Comparison of ENCODE assay signal across 2 cellular contexts in the genomic region with DNA sequence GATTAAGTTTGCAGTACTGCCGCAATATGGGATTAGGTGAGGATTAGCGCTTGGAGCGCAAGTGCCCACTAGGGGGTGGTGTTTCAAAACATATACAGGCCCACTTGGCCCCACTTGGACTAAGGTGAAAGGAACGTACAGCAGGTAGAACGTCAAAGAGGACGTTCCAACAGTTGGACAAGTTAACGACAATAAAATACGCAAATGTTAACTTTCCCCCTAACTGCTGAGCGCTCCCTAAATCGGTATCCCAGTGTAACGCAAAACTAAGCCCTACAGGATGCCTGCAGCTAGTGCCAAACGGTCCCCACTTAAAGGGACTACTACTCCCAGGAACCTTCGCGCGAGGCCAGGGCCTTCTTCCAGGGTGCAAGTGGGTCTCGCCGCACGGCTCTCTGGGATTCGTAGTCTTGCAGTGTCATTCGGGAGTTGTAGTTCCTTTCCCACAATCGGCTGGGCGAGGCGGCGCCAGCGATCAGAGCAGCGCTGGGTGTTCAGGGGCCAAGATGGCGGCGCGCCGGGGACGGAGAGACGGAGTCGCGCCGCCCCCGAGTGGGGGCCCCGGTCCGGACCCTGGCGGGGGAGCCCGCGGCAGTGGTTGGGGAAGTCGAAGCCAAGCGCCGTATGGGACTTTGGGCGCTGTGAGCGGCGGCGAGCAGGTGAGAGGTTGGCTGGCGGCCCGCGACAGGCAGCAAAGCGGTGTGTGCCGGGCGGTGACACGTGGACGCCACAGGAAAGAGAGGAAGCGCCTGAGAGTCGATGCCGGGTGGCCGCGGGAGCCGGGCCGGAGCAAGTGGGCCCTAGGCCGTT.
A peak's percentile ranks its signal among the peaks of the same experiment; 100 is the strongest.
TF ChIP-seq lines count a peak whose summit lies in the region.

A gene with protein sequence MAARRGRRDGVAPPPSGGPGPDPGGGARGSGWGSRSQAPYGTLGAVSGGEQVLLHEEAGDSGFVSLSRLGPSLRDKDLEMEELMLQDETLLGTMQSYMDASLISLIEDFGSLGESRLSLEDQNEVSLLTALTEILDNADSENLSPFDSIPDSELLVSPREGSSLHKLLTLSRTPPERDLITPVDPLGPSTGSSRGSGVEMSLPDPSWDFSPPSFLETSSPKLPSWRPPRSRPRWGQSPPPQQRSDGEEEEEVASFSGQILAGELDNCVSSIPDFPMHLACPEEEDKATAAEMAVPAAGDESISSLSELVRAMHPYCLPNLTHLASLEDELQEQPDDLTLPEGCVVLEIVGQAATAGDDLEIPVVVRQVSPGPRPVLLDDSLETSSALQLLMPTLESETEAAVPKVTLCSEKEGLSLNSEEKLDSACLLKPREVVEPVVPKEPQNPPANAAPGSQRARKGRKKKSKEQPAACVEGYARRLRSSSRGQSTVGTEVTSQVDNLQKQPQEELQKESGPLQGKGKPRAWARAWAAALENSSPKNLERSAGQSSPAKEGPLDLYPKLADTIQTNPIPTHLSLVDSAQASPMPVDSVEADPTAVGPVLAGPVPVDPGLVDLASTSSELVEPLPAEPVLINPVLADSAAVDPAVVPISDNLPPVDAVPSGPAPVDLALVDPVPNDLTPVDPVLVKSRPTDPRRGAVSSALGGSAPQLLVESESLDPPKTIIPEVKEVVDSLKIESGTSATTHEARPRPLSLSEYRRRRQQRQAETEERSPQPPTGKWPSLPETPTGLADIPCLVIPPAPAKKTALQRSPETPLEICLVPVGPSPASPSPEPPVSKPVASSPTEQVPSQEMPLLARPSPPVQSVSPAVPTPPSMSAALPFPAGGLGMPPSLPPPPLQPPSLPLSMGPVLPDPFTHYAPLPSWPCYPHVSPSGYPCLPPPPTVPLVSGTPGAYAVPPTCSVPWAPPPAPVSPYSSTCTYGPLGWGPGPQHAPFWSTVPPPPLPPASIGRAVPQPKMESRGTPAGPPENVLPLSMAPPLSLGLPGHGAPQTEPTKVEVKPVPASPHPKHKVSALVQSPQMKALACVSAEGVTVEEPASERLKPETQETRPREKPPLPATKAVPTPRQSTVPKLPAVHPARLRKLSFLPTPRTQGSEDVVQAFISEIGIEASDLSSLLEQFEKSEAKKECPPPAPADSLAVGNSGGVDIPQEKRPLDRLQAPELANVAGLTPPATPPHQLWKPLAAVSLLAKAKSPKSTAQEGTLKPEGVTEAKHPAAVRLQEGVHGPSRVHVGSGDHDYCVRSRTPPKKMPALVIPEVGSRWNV (N-terminal part only) (plus strand): TSS at position 478 of the 810 bp plus-strand sequence. CDS start 29 bp downstream, at position 507.

TF ChIP-seq in A549, 52 proteins besides CTCF, POLR2A, EP300 and RAD21 (continues in another document):
- TF ChIP-seq HMGXB4 (CRISPR knock-in tag; IDR thresholded peaks at IDR 0.05; ENCODE audit: borderline replicate concordance) (peak; percentile 48; the same call in 1 of the 2 replicates), SMC3 (IDR thresholded peaks at IDR 0.05) (peak; percentile 61), MAFK (IDR thresholded peaks at IDR 0.05; ENCODE audit: partially characterized antibody) (peak; percentile 11), FOSB (CRISPR knock-in tag; IDR thresholded peaks at IDR 0.05) (no peak), HES2 (IDR thresholded peaks at IDR 0.05) (no peak), RNF2 (IDR thresholded peaks at IDR 0.05; ENCODE audit: borderline replicate concordance, low read depth) (no peak), E2F6 (IDR thresholded peaks at IDR 0.05; ENCODE audit: borderline replicate concordance, low read depth) (no peak; the same call in 1 of the 2 replicates), PHF8 (IDR thresholded peaks at IDR 0.05; ENCODE audit: borderline replicate concordance, low read depth) (peak; percentile 98), NPAS2 (CRISPR knock-in tag; IDR thresholded peaks at IDR 0.05; ENCODE audit: borderline replicate concordance) (no peak), RARB (CRISPR knock-in tag; IDR thresholded peaks at IDR 0.05) (no peak), MAZ (IDR thresholded peaks at IDR 0.05; ENCODE audit: borderline replicate concordance, low read depth, low read length) (0 out of 2 replicates have a peak, but pooled peaks have one; percentile 18), BCL3 (IDR thresholded peaks at IDR 0.05) (peak; percentile 74; the same call in 2 of the 3 replicates), KDM5A (IDR thresholded peaks at IDR 0.05) (peak; percentile 63; the same call in 1 of the 2 replicates), FOSL2 (IDR thresholded peaks at IDR 0.05) (no peak), FOSL2 (CRISPR knock-in tag; IDR thresholded peaks at IDR 0.05) (peak; percentile 24; the same call in 1 of the 2 replicates)
- TF ChIP-seq, protein P1, sequence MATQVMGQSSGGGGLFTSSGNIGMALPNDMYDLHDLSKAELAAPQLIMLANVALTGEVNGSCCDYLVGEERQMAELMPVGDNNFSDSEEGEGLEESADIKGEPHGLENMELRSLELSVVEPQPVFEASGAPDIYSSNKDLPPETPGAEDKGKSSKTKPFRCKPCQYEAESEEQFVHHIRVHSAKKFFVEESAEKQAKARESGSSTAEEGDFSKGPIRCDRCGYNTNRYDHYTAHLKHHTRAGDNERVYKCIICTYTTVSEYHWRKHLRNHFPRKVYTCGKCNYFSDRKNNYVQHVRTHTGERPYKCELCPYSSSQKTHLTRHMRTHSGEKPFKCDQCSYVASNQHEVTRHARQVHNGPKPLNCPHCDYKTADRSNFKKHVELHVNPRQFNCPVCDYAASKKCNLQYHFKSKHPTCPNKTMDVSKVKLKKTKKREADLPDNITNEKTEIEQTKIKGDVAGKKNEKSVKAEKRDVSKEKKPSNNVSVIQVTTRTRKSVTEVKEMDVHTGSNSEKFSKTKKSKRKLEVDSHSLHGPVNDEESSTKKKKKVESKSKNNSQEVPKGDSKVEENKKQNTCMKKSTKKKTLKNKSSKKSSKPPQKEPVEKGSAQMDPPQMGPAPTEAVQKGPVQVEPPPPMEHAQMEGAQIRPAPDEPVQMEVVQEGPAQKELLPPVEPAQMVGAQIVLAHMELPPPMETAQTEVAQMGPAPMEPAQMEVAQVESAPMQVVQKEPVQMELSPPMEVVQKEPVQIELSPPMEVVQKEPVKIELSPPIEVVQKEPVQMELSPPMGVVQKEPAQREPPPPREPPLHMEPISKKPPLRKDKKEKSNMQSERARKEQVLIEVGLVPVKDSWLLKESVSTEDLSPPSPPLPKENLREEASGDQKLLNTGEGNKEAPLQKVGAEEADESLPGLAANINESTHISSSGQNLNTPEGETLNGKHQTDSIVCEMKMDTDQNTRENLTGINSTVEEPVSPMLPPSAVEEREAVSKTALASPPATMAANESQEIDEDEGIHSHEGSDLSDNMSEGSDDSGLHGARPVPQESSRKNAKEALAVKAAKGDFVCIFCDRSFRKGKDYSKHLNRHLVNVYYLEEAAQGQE (IDR thresholded peaks at IDR 0.05): peak; percentile 23; the same call in 1 of the 2 replicates

TF ChIP-seq in K562, 482 proteins besides CTCF, POLR2A, EP300 and RAD21 (continued from another document and continues in another):
- TF ChIP-seq CBX5 (IDR thresholded peaks at IDR 0.05; ENCODE audit: borderline replicate concordance, low read depth) (no peak), ATF1 (CRISPR knock-in tag; IDR thresholded peaks at IDR 0.05) (no peak), ATF1 (tag; IDR thresholded peaks at IDR 0.05) (peak; percentile 71), TAF9B (IDR thresholded peaks at IDR 0.05; ENCODE audit: partially characterized antibody) (peak; percentile 75), ZNF239 (CRISPR knock-in tag; IDR thresholded peaks at IDR 0.05) (no peak), EGR1 (conservative IDR thresholded peaks at IDR 0.05) (0 out of 2 replicates have a peak, but pooled peaks have one; percentile 27), TBL1XR1 (IDR thresholded peaks at IDR 0.05; ENCODE audit: low read length in 2 of 2) (peak in 1 of 2 experiments; percentile 65; a peak in 2 of 4 replicates), RB1 (IDR thresholded peaks at IDR 0.05; ENCODE audit: low read depth) (peak; percentile 46; the same call in 1 of the 2 replicates), TAF7 (tag; IDR thresholded peaks at IDR 0.05) (peak; percentile 71), SAFB (IDR thresholded peaks at IDR 0.05; ENCODE audit: borderline replicate concordance, low read depth, low read length) (no peak), STAT5A (IDR thresholded peaks at IDR 0.05; ENCODE audit: borderline replicate concordance, low read length) (no peak), FOXK2 (conservative IDR thresholded peaks at IDR 0.05 in 1 of 2, IDR thresholded peaks at IDR 0.05 in 1 of 2; ENCODE audit: low read depth in 2 of 2) (peak; percentile 60 to 75), NFE2 (IDR thresholded peaks at IDR 0.05; ENCODE audit: low read depth) (peak; percentile 75), NFRKB (IDR thresholded peaks at IDR 0.05; ENCODE audit: low read depth) (peak; percentile 61; the same call in 1 of the 2 replicates), RBM14 (IDR thresholded peaks at IDR 0.05; ENCODE audit: borderline replicate concordance, insufficient read depth, low read depth, low read length) (peak; percentile 40; the same call in 1 of the 2 replicates), SMC3 (conservative IDR thresholded peaks at IDR 0.05; ENCODE audit: insufficient read depth, low read depth, low read length) (0 out of 2 replicates have a peak, but pooled peaks have one; percentile 10), AFF1 (IDR thresholded peaks at IDR 0.05; ENCODE audit: low read depth in 1 of 2, partially characterized antibody in 2 of 2) (peak in 1 of 2 experiments; percentile 98), SIN3B (IDR thresholded peaks at IDR 0.05; ENCODE audit: low read depth) (0 out of 2 replicates have a peak, but pooled peaks have one; percentile 38), KDM2B (CRISPR knock-in tag; IDR thresholded peaks at IDR 0.05) (0 out of 2 replicates have a peak, but pooled peaks have one; percentile 15)
- TF ChIP-seq, protein P2, sequence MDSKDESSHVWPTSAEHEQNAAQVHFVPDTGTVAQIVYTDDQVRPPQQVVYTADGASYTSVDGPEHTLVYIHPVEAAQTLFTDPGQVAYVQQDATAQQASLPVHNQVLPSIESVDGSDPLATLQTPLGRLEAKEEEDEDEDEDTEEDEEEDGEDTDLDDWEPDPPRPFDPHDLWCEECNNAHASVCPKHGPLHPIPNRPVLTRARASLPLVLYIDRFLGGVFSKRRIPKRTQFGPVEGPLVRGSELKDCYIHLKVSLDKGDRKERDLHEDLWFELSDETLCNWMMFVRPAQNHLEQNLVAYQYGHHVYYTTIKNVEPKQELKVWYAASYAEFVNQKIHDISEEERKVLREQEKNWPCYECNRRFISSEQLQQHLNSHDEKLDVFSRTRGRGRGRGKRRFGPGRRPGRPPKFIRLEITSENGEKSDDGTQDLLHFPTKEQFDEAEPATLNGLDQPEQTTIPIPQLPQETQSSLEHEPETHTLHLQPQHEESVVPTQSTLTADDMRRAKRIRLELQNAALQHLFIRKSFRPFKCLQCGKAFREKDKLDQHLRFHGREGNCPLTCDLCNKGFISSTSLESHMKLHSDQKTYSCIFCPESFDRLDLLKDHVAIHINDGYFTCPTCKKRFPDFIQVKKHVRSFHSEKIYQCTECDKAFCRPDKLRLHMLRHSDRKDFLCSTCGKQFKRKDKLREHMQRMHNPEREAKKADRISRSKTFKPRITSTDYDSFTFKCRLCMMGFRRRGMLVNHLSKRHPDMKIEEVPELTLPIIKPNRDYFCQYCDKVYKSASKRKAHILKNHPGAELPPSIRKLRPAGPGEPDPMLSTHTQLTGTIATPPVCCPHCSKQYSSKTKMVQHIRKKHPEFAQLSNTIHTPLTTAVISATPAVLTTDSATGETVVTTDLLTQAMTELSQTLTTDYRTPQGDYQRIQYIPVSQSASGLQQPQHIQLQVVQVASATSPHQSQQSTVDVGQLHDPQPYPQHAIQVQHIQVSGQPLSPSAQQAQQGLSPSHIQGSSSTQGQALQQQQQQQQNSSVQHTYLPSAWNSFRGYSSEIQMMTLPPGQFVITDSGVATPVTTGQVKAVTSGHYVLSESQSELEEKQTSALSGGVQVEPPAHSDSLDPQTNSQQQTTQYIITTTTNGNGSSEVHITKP (IDR thresholded peaks at IDR 0.05; ENCODE audit: partially characterized antibody): peak; percentile 60
- TF ChIP-seq, protein P3, sequence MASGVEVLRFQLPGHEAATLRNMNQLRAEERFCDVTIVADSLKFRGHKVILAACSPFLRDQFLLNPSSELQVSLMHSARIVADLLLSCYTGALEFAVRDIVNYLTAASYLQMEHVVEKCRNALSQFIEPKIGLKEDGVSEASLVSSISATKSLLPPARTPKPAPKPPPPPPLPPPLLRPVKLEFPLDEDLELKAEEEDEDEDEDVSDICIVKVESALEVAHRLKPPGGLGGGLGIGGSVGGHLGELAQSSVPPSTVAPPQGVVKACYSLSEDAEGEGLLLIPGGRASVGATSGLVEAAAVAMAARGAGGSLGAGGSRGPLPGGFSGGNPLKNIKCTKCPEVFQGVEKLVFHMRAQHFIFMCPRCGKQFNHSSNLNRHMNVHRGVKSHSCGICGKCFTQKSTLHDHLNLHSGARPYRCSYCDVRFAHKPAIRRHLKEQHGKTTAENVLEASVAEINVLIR (CRISPR knock-in tag; IDR thresholded peaks at IDR 0.05): peak; percentile 24; the same call in 1 of the 2 replicates
